Comparison of ENCODE assay signal across 17 cellular contexts in the genomic region with DNA sequence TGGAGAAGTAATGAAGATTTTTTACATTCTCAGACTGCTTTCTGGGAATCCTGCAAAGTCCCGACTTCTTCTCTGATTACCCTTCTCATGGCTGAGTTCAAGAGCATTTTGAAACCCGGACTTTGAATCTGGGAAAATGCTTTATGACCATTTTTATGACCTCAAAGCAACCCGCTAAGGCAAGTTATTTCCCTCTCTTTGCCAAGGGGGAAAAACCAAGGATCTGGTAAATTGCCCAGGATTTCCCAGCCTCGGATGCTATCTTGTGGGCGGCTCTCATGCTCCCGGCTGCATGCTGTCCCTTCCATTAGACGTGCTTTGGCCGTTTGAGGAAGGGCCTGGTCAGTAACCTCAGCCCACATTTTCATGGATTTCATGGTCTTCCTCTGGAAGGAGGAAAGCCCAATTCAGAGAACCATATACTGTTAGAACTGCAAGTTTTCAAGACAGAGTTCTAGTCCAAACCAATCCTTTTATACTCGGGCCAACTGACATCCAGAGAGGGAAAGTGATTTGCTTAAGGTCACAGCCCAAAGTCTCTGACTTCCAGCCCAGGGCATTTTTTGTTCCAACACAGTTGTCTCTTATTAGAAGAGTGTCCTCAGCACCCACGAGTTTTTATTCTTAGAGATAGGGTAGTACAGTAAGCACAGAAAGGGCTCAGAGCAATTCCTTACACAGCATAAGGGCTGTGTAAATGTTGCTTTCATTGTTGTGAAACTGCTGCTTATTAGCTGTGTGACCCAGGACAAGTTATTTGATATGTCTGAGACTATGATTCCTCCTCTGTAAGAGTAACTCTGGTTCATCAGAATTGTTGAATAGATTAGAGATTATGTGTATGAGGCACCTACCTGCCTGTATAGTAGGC.
DNase-seq lines count a peak whose midpoint lies in the region; ATAC-seq, FAIRE-seq and TF ChIP-seq lines count a peak whose summit lies in the region.
"Had no signal": no experiment of that assay in that cellular context is flagged by ENCODE, and none has a peak within 500 bp of the region (broad histone marks: within the 10 kb centered on the region; RNA-seq: fewer than 3 reads in every experiment).

No MANE protein-coding gene starts in this region.

- no peak for TF ChIP-seq CTCF in hepatocyte (IDR thresholded peaks at IDR 0.05; ENCODE audit: poor library complexity)

- DNase-seq in EL (peak; percentile 60), amniotic epithelial cell (ENCODE audit: low read depth) (peak; percentile 87), hepatocyte (ENCODE audit: low spot score) (peak; percentile 69), skeletal muscle cell (ENCODE audit: low read depth) (peak; percentile 34), amniotic stem cell (lab: John Stamatoyannopoulos, UW) (no peak), hypothalamus (lab: John Stamatoyannopoulos, UW) (no peak), GM12892 (ENCODE audit: insufficient read length) (no peak)
- DNase-seq: activated CD4-positive, alpha-beta memory T cell treated with anti-CD3 and anti-CD28 coated beads, Interleukin-2, amount 10 ng/mL, durations not matched to agents 7 days and 5 days; anterior cingulate cortex; CD4-positive, CD25-positive, alpha-beta regulatory T cell; esophagus squamous epithelium; NCI-H1092 treated with DMSO at 0.1 percent for 48 hours; NCI-H2227 treated with DMSO at 0.1 percent for 48 hours; testis had no signal

- peak overlapping the region; percentile 44 for H3K4me2 ChIP-seq in hepatocyte

- no peaks in the 10 kb centered on the region for H3K9me3 ChIP-seq in hepatocyte (ENCODE audit: low read depth)
- H3K9me3 ChIP-seq: esophagus squamous epithelium, ovary, testis had no signal

- H3K9me2 ChIP-seq in hepatocyte (replicated peaks; ENCODE audit: insufficient read depth) = no peaks in the 10 kb centered on the region

- H4K20me1 ChIP-seq in hepatocyte (ENCODE audit: insufficient read depth, poor library complexity, severe bottlenecking) = no peaks in the 10 kb centered on the region

- 28% methylated on average over 10 of the region's 10 CpGs for WGBS in hepatocyte (ENCODE audit: low lambda C conversion rate, missing lambda C conversion rate)

- no peak for FAIRE-seq in GM12892 (lab: Jason Lieb, UNC)
- FAIRE-seq: TTC549 had no signal

- H2AFZ ChIP-seq in hepatocyte = no peak overlapping the region

- H3K27ac ChIP-seq in hepatocyte = peak overlapping the region; percentile 76
- H3K27ac ChIP-seq: ovary, testis had no signal

- H3K36me3 ChIP-seq in hepatocyte (replicated peaks; ENCODE audit: insufficient read depth, low read depth) = no peaks in the 10 kb centered on the region
- H3K36me3 ChIP-seq: esophagus squamous epithelium, ovary had no signal

- H3K27me3 ChIP-seq in hepatocyte = no peaks in the 10 kb centered on the region
- H3K27me3 ChIP-seq: esophagus squamous epithelium, ovary, testis had no signal

- TF ChIP-seq POLR2A in GM12892 (IDR thresholded peaks at IDR 0.05; ENCODE audit: low read depth, low read length) = no peak

- H3K4me1 ChIP-seq in hepatocyte (ENCODE audit: insufficient read depth) = peaks cover 34% of the 10 kb centered on the region
- H3K4me1 ChIP-seq: testis had no signal

- ATAC-seq in HG03196 (IDR thresholded peaks at IDR 0.05; ENCODE audit: unreplicated experiment) = no peak

- no peak overlapping the region for H3K4me3 ChIP-seq in hepatocyte
- H3K4me3 ChIP-seq in skeletal muscle cell (ENCODE audit: low read depth, low read length) = no peak overlapping the region
- H3K4me3 ChIP-seq: esophagus squamous epithelium, ovary, testis had no signal

- peaks cover 58% of the 10 kb centered on the region for H3K79me2 ChIP-seq in hepatocyte

Comparison
In these comparisons a context has a peak if more than half of its experiments do, and no peak if none do; other contexts are left out.
1. DNase-seq: peak in EL (single experiment), amniotic epithelial cell (single experiment), hepatocyte (single experiment) and skeletal muscle cell (single experiment); none in amniotic stem cell (single experiment), hypothalamus (0 of 51) and GM12892 (single experiment).